Comparison of ENCODE assay signal across 15 cellular contexts in genomic region chr2:135637456-135638087, GRCh38.
DNase-seq lines count a peak whose midpoint lies in the region; ATAC-seq and TF ChIP-seq lines count a peak whose summit lies in the region.
"Had no signal": no experiment of that assay in that cellular context is flagged by ENCODE, and none has a peak within 500 bp of the region (broad histone marks: within the 10 kb centered on the region; RNA-seq: fewer than 3 reads in every experiment).

No MANE protein-coding gene starts in this region.

- peak overlapping the region; percentile 18 for H3K27ac Mint-ChIP-seq in central memory CD8-positive, alpha-beta T cell (ENCODE audit: low read depth)
- no peak overlapping the region for H3K27ac Mint-ChIP-seq in HFFc6

- no peak overlapping the region for H3K27ac ChIP-seq in upper lobe of left lung
- H3K27ac ChIP-seq: adrenal gland, GM23248, neutrophil, tibial artery had no signal

- no peak overlapping the region for H3K4me3 Mint-ChIP-seq in central memory CD8-positive, alpha-beta T cell
- H3K4me3 Mint-ChIP-seq in HFFc6: no peak overlapping the region

- no peaks in the 10 kb centered on the region for H3K9me3 Mint-ChIP-seq in central memory CD8-positive, alpha-beta T cell
- H3K9me3 Mint-ChIP-seq in HFFc6: no peaks in the 10 kb centered on the region

- no peaks in the 10 kb centered on the region for H3K4me1 ChIP-seq in upper lobe of left lung
- H3K4me1 ChIP-seq: adrenal gland, tibial artery had no signal

- peaks cover 6% of the 10 kb centered on the region for H3K4me1 Mint-ChIP-seq in central memory CD8-positive, alpha-beta T cell
- no peaks in the 10 kb centered on the region for H3K4me1 Mint-ChIP-seq in HFFc6 (ENCODE audit: low read depth)

- TF ChIP-seq CTCF in HFFc6 (IDR thresholded peaks at IDR 0.05) (no peak), upper lobe of left lung (IDR thresholded peaks at IDR 0.05) (no peak)

- ATAC-seq in GM19397 (IDR thresholded peaks at IDR 0.05; ENCODE audit: unreplicated experiment): peak; percentile 66
- ATAC-seq in HG02973 (IDR thresholded peaks at IDR 0.05; ENCODE audit: unreplicated experiment): peak; percentile 57
- ATAC-seq in central memory CD8-positive, alpha-beta T cell (replicated peaks; ENCODE audit: extremely low read depth, poor library complexity, severe bottlenecking): no peak
- no peak for ATAC-seq in upper lobe of left lung (ENCODE audit: low FRiP score in 2 of 2)
- ATAC-seq: PC-3 had no signal

- H3K4me3 ChIP-seq in upper lobe of left lung: no peak overlapping the region
- H3K4me3 ChIP-seq: adrenal gland, GM23248, tibial artery had no signal

- WGBS in upper lobe of left lung, 2 donors: 88 to 89% methylated on average over 4 of the region's 4 CpGs

- H3K27me3 ChIP-seq in upper lobe of left lung: no peaks in the 10 kb centered on the region
- H3K27me3 ChIP-seq: adrenal gland, neutrophil, tibial artery had no signal

- peaks cover 23% of the 10 kb centered on the region for H3K36me3 Mint-ChIP-seq in central memory CD8-positive, alpha-beta T cell (ENCODE audit: insufficient read depth)
- H3K36me3 Mint-ChIP-seq in HFFc6 (ENCODE audit: low read depth): peaks cover 34% of the 10 kb centered on the region

- no peaks in the 10 kb centered on the region for H3K9me3 ChIP-seq in upper lobe of left lung
- H3K9me3 ChIP-seq: adrenal gland, neutrophil, tibial artery had no signal

- H3K36me3 ChIP-seq in upper lobe of left lung: peaks cover 0 to 41% (median 13%) of the 10 kb centered on the region in 4 donors
- H3K36me3 ChIP-seq: adrenal gland had no signal

- H3K27me3 Mint-ChIP-seq in central memory CD8-positive, alpha-beta T cell: no peaks in the 10 kb centered on the region
- H3K27me3 Mint-ChIP-seq in HFFc6 (ENCODE audit: insufficient read depth): no peaks in the 10 kb centered on the region

- DNase-seq in NCI-H1105 treated with DMSO at 0.1 percent for 48 hours (lab: John Stamatoyannopoulos, UW): peak; percentile 6
- no peak for DNase-seq in NCI-H1105 (lab: John Stamatoyannopoulos, UW)
- DNase-seq in central memory CD8-positive, alpha-beta T cell (ENCODE audit: low spot score in 2 of 2): no peak
- DNase-seq in SKM-1 treated with dmso at 0.1 percent for 144 hours (lab: John Stamatoyannopoulos, UW; ENCODE audit: unreplicated experiment): no peak
- no peak for DNase-seq in HFFc6
- no peak for DNase-seq in upper lobe of left lung
- DNase-seq: adrenal gland, cortex of kidney, GM23248, mammary epithelial cell, PC-3, tibial artery had no signal

- no peak for TF ChIP-seq EP300 in upper lobe of left lung (IDR thresholded peaks at IDR 0.05)

- no peak for TF ChIP-seq POLR2A in upper lobe of left lung (IDR thresholded peaks at IDR 0.05)

Comparison
In these comparisons a context has a peak if more than half of its experiments do, and no peak if none do; other contexts are left out.
1. ATAC-seq: peak in GM19397 (single experiment) and HG02973 (single experiment); none in central memory CD8-positive, alpha-beta T cell (single experiment) and upper lobe of left lung (0 of 2).